In genomic region chr18:62518460-62519375, GRCh38 we compare ENCODE assay signal across 17 cellular contexts. TPM values are rescaled to one million over a fixed set of nuclear protein-coding genes. Genes with fewer than 3 reads are reported as not detected.
A peak's percentile ranks its signal among the peaks of the same experiment; 100 is the strongest.
DNase-seq lines count a peak whose midpoint lies in the region; ATAC-seq and TF ChIP-seq lines count a peak whose summit lies in the region.
"Had no signal": no experiment of that assay in that cellular context is flagged by ENCODE, and none has a peak within 500 bp of the region (broad histone marks: within the 10 kb centered on the region; RNA-seq: fewer than 3 reads in every experiment).

No MANE protein-coding gene starts in this region.

- TF ChIP-seq RAD21 in SK-N-SH (IDR thresholded peaks at IDR 0.05; ENCODE audit: low read length): no peak

- H3K27me3 ChIP-seq in SK-N-SH (ENCODE audit: insufficient read depth): no peaks in the 10 kb centered on the region

- H4K20me1 ChIP-seq in SK-N-SH (ENCODE audit: insufficient read depth): no peaks in the 10 kb centered on the region

- H3K4me1 Mint-ChIP-seq in type B pancreatic cell (ENCODE audit: unreplicated experiment): peaks cover 5% of the 10 kb centered on the region

- no peak overlapping the region for H3K27ac ChIP-seq in SK-N-SH (ENCODE audit: low read depth in 2 of 2, low read length in 1 of 2)
- H3K27ac ChIP-seq: 22Rv1, PC-9 had no signal

- no peaks in the 10 kb centered on the region for H3K9me2 ChIP-seq in SK-N-SH

- no peak overlapping the region for H3K27ac Mint-ChIP-seq in type B pancreatic cell
- H3K27ac Mint-ChIP-seq: CD4-positive, alpha-beta T cell had no signal

- no peak overlapping the region for H3K4me3 ChIP-seq in SK-N-SH (ENCODE audit: low read depth in 2 of 2, low read length in 1 of 2)
- no peak overlapping the region for H3K4me3 ChIP-seq in fibroblast of mammary gland (ENCODE audit: control insufficient read depth, low read depth, low read length)
- H3K4me3 ChIP-seq: PC-9 had no signal

- H2AFZ ChIP-seq in SK-N-SH (ENCODE audit: low read depth): no peak overlapping the region
- H2AFZ ChIP-seq: PC-9 had no signal

- TF ChIP-seq EP300 in SK-N-SH (IDR thresholded peaks at IDR 0.05; ENCODE audit: borderline replicate concordance in 1 of 2, low read depth in 1 of 2, low read length in 1 of 2): no peak

- DNase-seq in SK-N-SH (no peak), amniotic epithelial cell (ENCODE audit: low read depth) (peak; percentile 40), fibroblast of mammary gland (ENCODE audit: low read depth) (peak; percentile 38), type B pancreatic cell (ENCODE audit: extremely low spot score, unreplicated experiment) (no peak), T-helper 2 cell (no peak), DMS114 treated with DMSO at 0.1 percent for 48 hours (lab: John Stamatoyannopoulos, UW; ENCODE audit: unreplicated experiment) (no peak), dedifferentiated amniotic fluid mesenchymal stem cell (ENCODE audit: extremely low spot score) (no peak)
- DNase-seq: BE2C; CD4-positive, alpha-beta T cell; KBM-7; NCI-H1436; NCI-H2029; NCI-H2171; NCI-H748 treated with DMSO at 0.1 percent for 48 hours; PC-9 had no signal

- H3K4me1 ChIP-seq in SK-N-SH (ENCODE audit: control insufficient read depth in 1 of 2, insufficient read depth in 2 of 2, low read depth in 1 of 2, low read length in 1 of 2): peaks cover 0 to 2% of the 10 kb centered on the region in 2 experiments; a peak in 2 of 4 replicates
- H3K4me1 ChIP-seq: BE2C had no signal

- no peak overlapping the region for H3K4me2 ChIP-seq in SK-N-SH
- H3K4me2 ChIP-seq: PC-9 had no signal

- CTCF ChIA-PET in SK-N-SH (lab: Yijun Ruan, JAX): no interaction called here

- no peaks in the 10 kb centered on the region for H3K36me3 ChIP-seq in SK-N-SH (replicated peaks in 1 of 2; ENCODE audit: control insufficient read depth in 1 of 2, insufficient read depth in 2 of 2, low read length in 1 of 2)
- H3K36me3 ChIP-seq: BE2C had no signal

- TF ChIP-seq CTCF in SK-N-SH (IDR thresholded peaks at IDR 0.05): no peak
- TF ChIP-seq CTCF in fibroblast of mammary gland (conservative IDR thresholded peaks at IDR 0.05; ENCODE audit: control insufficient read depth, insufficient read depth, low read depth, low read length): no peak
- no peak for TF ChIP-seq CTCF in type B pancreatic cell (conservative IDR thresholded peaks at IDR 0.05)

- 91% methylated on average over 9 of the region's 9 CpGs for WGBS in SK-N-SH (ENCODE audit: low lambda C conversion rate)

- peaks cover 18% of the 10 kb centered on the region for H3K27me3 Mint-ChIP-seq in type B pancreatic cell
- H3K27me3 Mint-ChIP-seq: CD4-positive, alpha-beta T cell had no signal

- ATAC-seq in SK-N-SH treated with all-trans-retinoic acid at 6 μM for 48 hours: no peak

- POLR2A ChIA-PET in SK-N-SH (lab: Yijun Ruan, JAX): no interaction called here

- 0 out of 2 replicates have a peak, but pooled peaks cover 10% of the 10 kb centered on the region for H3K9me3 ChIP-seq in SK-N-SH
- H3K9me3 ChIP-seq: BE2C had no signal

- H3F3A ChIP-seq in SK-N-SH (replicated peaks; ENCODE audit: insufficient read depth): no peaks in the 10 kb centered on the region

- no peak overlapping the region for H3K9ac ChIP-seq in SK-N-SH

- H3K36me3 Mint-ChIP-seq in type B pancreatic cell: no peaks in the 10 kb centered on the region

- H3K4me3 Mint-ChIP-seq in type B pancreatic cell: no peak overlapping the region

- peaks cover 7% of the 10 kb centered on the region for H3K9me3 Mint-ChIP-seq in type B pancreatic cell

- no peaks in the 10 kb centered on the region for H3K79me2 ChIP-seq in SK-N-SH (ENCODE audit: insufficient read depth)

TF ChIP-seq in SK-N-SH, 30 proteins besides CTCF, POLR2A, EP300 and RAD21:
- TF ChIP-seq MXI1 (IDR thresholded peaks at IDR 0.05; ENCODE audit: low read depth, low read length): no peak
- TF ChIP-seq FOXJ3 (CRISPR knock-in tag; IDR thresholded peaks at IDR 0.05): no peak
- peak; percentile 14; the same call in 1 of the 2 replicates for TF ChIP-seq PBX3 (IDR thresholded peaks at IDR 0.05)
- TF ChIP-seq ELF1 (IDR thresholded peaks at IDR 0.05): no peak

TF ChIP-seq in SK-N-SH treated with all-trans-retinoic acid at 6 μM for 48 hours, 23 proteins besides CTCF, POLR2A, EP300 and RAD21:
- TF ChIP-seq BACH2 (CRISPR knock-in tag; IDR thresholded peaks at IDR 0.05; ENCODE audit: borderline replicate concordance): no peak
- TF ChIP-seq PPARA (CRISPR knock-in tag; IDR thresholded peaks at IDR 0.05; ENCODE audit: borderline replicate concordance): no peak
TF ChIP-seq in SK-N-SH treated with all-trans-retinoic acid at 6 μM for 48 hours: peak in this region for 0.

RNA-seq across cellular contexts. Expression of gene ZCCHC2, which starts 4.1 kb away (rescaled TPM):
- 6.7 and 7.3 TPM in 2 replicates for polyA plus RNA-seq in SK-N-SH (2012; rRNA removed)
- 4.2 and 5.0 TPM in 2 replicates for polyA plus RNA-seq in SK-N-SH (2012; cell fraction: cytosol; rRNA removed)
- 10.4 and 14.4 TPM in 2 replicates for polyA plus RNA-seq in SK-N-SH (2012; cell fraction: nucleus; rRNA removed)
- 18.0 and 21.3 TPM in 2 replicates for total RNA-seq in type B pancreatic cell (ENCODE audit: low replicate concordance)

Comparison
In these comparisons a context has a peak if more than half of its experiments do, and no peak if none do; other contexts are left out.
1. DNase-seq: peak in amniotic epithelial cell (single experiment) and fibroblast of mammary gland (single experiment); none in SK-N-SH (single experiment), type B pancreatic cell (single experiment), T-helper 2 cell (0 of 5), DMS114 treated with DMSO at 0.1 percent for 48 hours (single experiment) and dedifferentiated amniotic fluid mesenchymal stem cell (single experiment).